In the genomic region with DNA sequence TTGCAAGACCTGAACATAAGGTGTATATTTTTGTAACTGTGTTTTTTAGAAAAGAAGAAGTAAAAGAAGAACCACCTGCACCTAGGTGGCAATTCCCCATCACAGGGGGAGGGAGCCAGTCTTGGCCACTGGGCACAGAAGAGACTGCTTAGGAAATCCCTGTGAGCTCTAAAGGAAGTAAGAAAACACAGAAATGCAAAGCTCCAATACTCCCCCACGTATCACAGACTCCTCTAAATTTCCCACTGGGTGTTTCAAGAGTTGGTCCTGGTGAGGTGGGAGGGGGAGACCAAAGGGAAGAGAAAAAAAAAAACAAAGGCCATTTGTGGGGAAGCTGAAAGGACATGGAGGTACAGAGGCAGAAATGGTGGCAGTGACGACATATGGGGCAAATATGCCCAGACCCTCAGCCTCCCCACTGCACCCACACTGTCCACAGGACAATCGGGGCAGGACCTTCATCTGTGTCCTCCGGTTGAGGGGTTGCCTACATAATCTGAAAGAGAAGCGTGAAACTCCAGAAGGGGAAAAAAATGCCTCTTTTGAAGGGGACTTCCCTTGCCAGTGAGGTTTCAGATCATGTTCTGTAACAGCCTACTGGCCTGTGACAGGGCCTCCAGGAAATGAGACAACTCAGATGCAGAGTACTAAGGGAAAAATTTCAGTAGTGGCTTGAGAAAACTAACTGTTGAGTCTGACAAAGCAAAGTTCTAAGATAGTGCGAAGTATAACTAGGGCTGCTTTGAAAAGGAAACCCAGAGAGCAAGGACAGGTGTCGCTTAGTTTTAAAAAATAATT, we compare ENCODE assay signal across 8 cellular contexts.
DNase-seq lines count a peak whose midpoint lies in the region; ATAC-seq lines count a peak whose summit lies in the region.

No MANE protein-coding gene starts in this region.

- DNase-seq in DMS53 treated with DMSO at 0.1 percent for 48 hours (lab: John Stamatoyannopoulos, UW; ENCODE audit: unreplicated experiment) (peak; percentile 29), hepatic stellate cell (ENCODE audit: low spot score) (peak; percentile 13), NCI-H2029 treated with DMSO at 0.1 percent for 48 hours (lab: John Stamatoyannopoulos, UW) (no peak), SHP77 (lab: John Stamatoyannopoulos, UW) (no peak)
- peak; percentile 26 to 36 for DNase-seq in activated T-cell treated with anti-CD3 and anti-CD28 coated beads, Interleukin-2, amount 50 U/mL, for 48 hours
- DNase-seq in stimulated activated CD8-positive, alpha-beta memory T cell treated with anti-CD3 and anti-CD28 coated beads, Interleukin-4, amount 100 ng/mL, for 48 hours, result peak; percentile 32

- ATAC-seq in GM19467 (IDR thresholded peaks at IDR 0.05; ENCODE audit: unreplicated experiment) (peak; percentile 59), HG03520 (IDR thresholded peaks at IDR 0.05; ENCODE audit: unreplicated experiment) (peak; percentile 59)

Comparison
In these comparisons a context has a peak if more than half of its experiments do, and no peak if none do; other contexts are left out.
1. DNase-seq: peak in DMS53 treated with DMSO at 0.1 percent for 48 hours (single experiment), activated T-cell treated with anti-CD3 and anti-CD28 coated beads, Interleukin-2, amount 50 U/mL, for 48 hours (2 of 2), hepatic stellate cell (single experiment) and stimulated activated CD8-positive, alpha-beta memory T cell treated with anti-CD3 and anti-CD28 coated beads, Interleukin-4, amount 100 ng/mL, for 48 hours (single experiment); none in NCI-H2029 treated with DMSO at 0.1 percent for 48 hours (single experiment) and SHP77 (0 of 2).